8 cellular contexts compared by ENCODE assay signal in genomic region chr19:30784850-30785459, GRCh38.
A peak's percentile ranks its signal among the peaks of the same experiment; 100 is the strongest.
DNase-seq lines count a peak whose midpoint lies in the region; TF ChIP-seq lines count a peak whose summit lies in the region.

No MANE protein-coding gene starts in this region.

- WGBS in esophagus squamous epithelium, 2 donors: 53 to 62% methylated on average over 10 to 12 of the region's 12 CpGs
- 64 to 94% methylated on average over 5 to 12 of the region's 12 CpGs for WGBS in transverse colon (ENCODE audit: low coverage in 1 of 2), 2 donors

- H3K36me3 ChIP-seq in esophagus squamous epithelium (no peaks in the 10 kb centered on the region), transverse colon (no peaks in the 10 kb centered on the region)

- H3K27me3 ChIP-seq in esophagus squamous epithelium (no peaks in the 10 kb centered on the region), transverse colon (no peaks in the 10 kb centered on the region)

- H3K4me1 ChIP-seq in esophagus squamous epithelium: no peaks in the 10 kb centered on the region
- H3K4me1 ChIP-seq in transverse colon: no peaks in the 10 kb centered on the region

- in situ Hi-C loops in transverse colon (cut with MboI; ENCODE audit: low pct_ligation_motif_present in 1 of 4, low pct_unique_long_range_greater_than_20kb in 1 of 4, low sequenced_read_pairs in 3 of 4): loop anchor here in 2 of 4 donors (25.0 kb wide), 1 partner anchor 577 kb away; no protein-coding TSS in a partner anchor

- no peaks in the 10 kb centered on the region for H3K9me3 ChIP-seq in esophagus squamous epithelium
- H3K9me3 ChIP-seq in transverse colon: no peaks in the 10 kb centered on the region

- DNase-seq in DMS79 (lab: John Stamatoyannopoulos, UW) (peak; percentile 5), DMS79 treated with DMSO at 0.1 percent for 48 hours (lab: John Stamatoyannopoulos, UW) (no peak), NCI-H526 treated with DMSO at 0.1 percent for 48 hours (lab: John Stamatoyannopoulos, UW) (peak; percentile 6), esophagus squamous epithelium (lab: John Stamatoyannopoulos, UW) (no peak), occipital lobe (lab: John Stamatoyannopoulos, UW) (peak; percentile 6), transverse colon (peak; percentile 65), T1000 (lab: John Stamatoyannopoulos, UW) (no peak)
- DNase-seq in activated CD8-positive, alpha-beta memory T cell treated with anti-CD3 and anti-CD28 coated beads for 4 hours (ENCODE audit: low read depth in 2 of 2): peak; percentile 16 to 20

- TF ChIP-seq POLR2A in esophagus squamous epithelium (IDR thresholded peaks at IDR 0.05): no peak
- no peak for TF ChIP-seq POLR2A in transverse colon (IDR thresholded peaks at IDR 0.05)

- intact Hi-C loops in esophagus squamous epithelium (cut with DNase I) (no loop called here), transverse colon (cut with DNase I; ENCODE audit: low total_unique reads) (loop anchor here (10.0 kb wide), 1 partner anchor 1440 kb away; no protein-coding TSS in a partner anchor)

- TF ChIP-seq CTCF in esophagus squamous epithelium (IDR thresholded peaks at IDR 0.05): peak; percentile 22 to 56 (median 44)
- peak; percentile 57 to 77 (median 70) for TF ChIP-seq CTCF in transverse colon (IDR thresholded peaks at IDR 0.05)

- H3K27ac ChIP-seq in esophagus squamous epithelium: no peak overlapping the region
- H3K27ac ChIP-seq in transverse colon: no peak overlapping the region

- TF ChIP-seq EP300 in transverse colon (IDR thresholded peaks at IDR 0.05; ENCODE audit: low read depth): no peak

- H3K4me3 ChIP-seq in esophagus squamous epithelium (no peak overlapping the region), transverse colon (no peak overlapping the region)

Comparison
In these comparisons a context has a peak if more than half of its experiments do, and no peak if none do; other contexts are left out.
1. DNase-seq: peak in DMS79 (single experiment), NCI-H526 treated with DMSO at 0.1 percent for 48 hours (single experiment), activated CD8-positive, alpha-beta memory T cell treated with anti-CD3 and anti-CD28 coated beads for 4 hours (2 of 2), occipital lobe (single experiment) and transverse colon (single experiment); none in DMS79 treated with DMSO at 0.1 percent for 48 hours (single experiment), esophagus squamous epithelium (single experiment) and T1000 (single experiment).